In genomic region chr7:124032369-124033092, GRCh38 we compare ENCODE assay signal across 1 cellular context.
TF ChIP-seq lines count a peak whose summit lies in the region.

TSS of gene TMEM229A (minus strand) at chr7:124033067. CDS start at chr7:124033003, 64 bp downstream.

TF ChIP-seq in WTC11, 78 proteins besides CTCF, POLR2A, EP300 and RAD21 (continued from another document):
- TF ChIP-seq AFF4 (CRISPR knock-in tag; IDR thresholded peaks at IDR 0.05; ENCODE audit: borderline replicate concordance) (peak; percentile 55; the same call in 1 of the 2 replicates), IRF1 (CRISPR knock-in tag; IDR thresholded peaks at IDR 0.05) (0 out of 2 replicates have a peak, but pooled peaks have one; percentile 38), MYBL2 (CRISPR knock-in tag; IDR thresholded peaks at IDR 0.05) (peak; percentile 78; the same call in 1 of the 2 replicates), CREM (CRISPR knock-in tag; IDR thresholded peaks at IDR 0.05) (peak; percentile 45; the same call in 1 of the 2 replicates), ESRRA (CRISPR knock-in tag; IDR thresholded peaks at IDR 0.05; ENCODE audit: borderline replicate concordance) (0 out of 2 replicates have a peak, but pooled peaks have one; percentile 48), RORB (CRISPR knock-in tag; IDR thresholded peaks at IDR 0.05) (no peak), FOXP1 (CRISPR knock-in tag; IDR thresholded peaks at IDR 0.05; ENCODE audit: borderline replicate concordance) (peak; percentile 49; the same call in 1 of the 2 replicates), SMAD4 (CRISPR knock-in tag; IDR thresholded peaks at IDR 0.05) (peak; percentile 51; the same call in 1 of the 2 replicates), NR2C2 (CRISPR knock-in tag; IDR thresholded peaks at IDR 0.05) (0 out of 2 replicates have a peak, but pooled peaks have one; percentile 26), TP53 (CRISPR knock-in tag; IDR thresholded peaks at IDR 0.05) (no peak), E2F5 (CRISPR knock-in tag; IDR thresholded peaks at IDR 0.05) (0 out of 2 replicates have a peak, but pooled peaks have one; percentile 59), FOXK1 (CRISPR knock-in tag; IDR thresholded peaks at IDR 0.05) (peak; percentile 62), IRF2 (CRISPR knock-in tag; IDR thresholded peaks at IDR 0.05; ENCODE audit: borderline replicate concordance, low read depth) (no peak), FOXP4 (CRISPR knock-in tag; IDR thresholded peaks at IDR 0.05) (no peak), ZBTB21 (CRISPR knock-in tag; IDR thresholded peaks at IDR 0.05; ENCODE audit: borderline replicate concordance) (0 out of 2 replicates have a peak, but pooled peaks have one; percentile 28), MAX (CRISPR knock-in tag; IDR thresholded peaks at IDR 0.05) (peak; percentile 82; the same call in 1 of the 2 replicates), AR (CRISPR knock-in tag; IDR thresholded peaks at IDR 0.05) (no peak), ZNF232 (CRISPR knock-in tag; IDR thresholded peaks at IDR 0.05) (peak; percentile 74; the same call in 1 of the 2 replicates), ARID4B (CRISPR knock-in tag; IDR thresholded peaks at IDR 0.05; ENCODE audit: borderline replicate concordance) (peak; percentile 56; the same call in 1 of the 2 replicates), USF1 (CRISPR knock-in tag; IDR thresholded peaks at IDR 0.05) (peak; percentile 71)
